In genomic region chr7:123555484-123555883, GRCh38 we compare ENCODE assay signal across 2 cellular contexts.
TF ChIP-seq lines count a peak whose summit lies in the region.

No MANE protein-coding gene starts in this region.

TF ChIP-seq in HepG2, 621 proteins besides CTCF, POLR2A, EP300 and RAD21:
- no peak for TF ChIP-seq ZNF709 (CRISPR knock-in tag; IDR thresholded peaks at IDR 0.05)
- TF ChIP-seq IRF1 (CRISPR knock-in tag; IDR thresholded peaks at IDR 0.05; ENCODE audit: low read depth) = no peak
- TF ChIP-seq MED8 (CRISPR knock-in tag; IDR thresholded peaks at IDR 0.05; ENCODE audit: insufficient replicate concordance) = no peak
- TF ChIP-seq ZNF503 (CRISPR knock-in tag; IDR thresholded peaks at IDR 0.05) = no peak
- TF ChIP-seq CBX5 (CRISPR knock-in tag; IDR thresholded peaks at IDR 0.05; ENCODE audit: borderline replicate concordance) = no peak
- TF ChIP-seq TBP (CRISPR knock-in tag; IDR thresholded peaks at IDR 0.05) = no peak
- peak; percentile 78; the same call in 1 of the 2 replicates for TF ChIP-seq ZNF3 (CRISPR knock-in tag; IDR thresholded peaks at IDR 0.05)

TF ChIP-seq in GM12878, 131 proteins besides CTCF, POLR2A, EP300 and RAD21:
- no peak for TF ChIP-seq SMAD1 (IDR thresholded peaks at IDR 0.05; ENCODE audit: low read depth, partially characterized antibody)
- no peak for TF ChIP-seq PML (IDR thresholded peaks at IDR 0.05; ENCODE audit: low read length)
- TF ChIP-seq ELK1 (IDR thresholded peaks at IDR 0.05; ENCODE audit: low read depth, low read length) = no peak
- no peak for TF ChIP-seq SMARCA5 (IDR thresholded peaks at IDR 0.05)
- no peak for TF ChIP-seq ASH2L (IDR thresholded peaks at IDR 0.05; ENCODE audit: borderline replicate concordance, low read depth)
- TF ChIP-seq MEF2B (IDR thresholded peaks at IDR 0.05; ENCODE audit: partially characterized antibody, poor library complexity, severe bottlenecking) = no peak
- no peak for TF ChIP-seq HDAC6 (IDR thresholded peaks at IDR 0.05; ENCODE audit: unreplicated experiment)
- no peak for TF ChIP-seq NRF1 (conservative IDR thresholded peaks at IDR 0.05; ENCODE audit: low read depth, low read length)
- no peak for TF ChIP-seq ESRRA (IDR thresholded peaks at IDR 0.05; ENCODE audit: low read length)
- TF ChIP-seq ZSCAN29 (IDR thresholded peaks at IDR 0.05) = no peak
- TF ChIP-seq MYB (IDR thresholded peaks at IDR 0.05; ENCODE audit: borderline replicate concordance, low read depth, low read length) = no peak
- no peak for TF ChIP-seq SIN3A (IDR thresholded peaks at IDR 0.05; ENCODE audit: low read depth, low read length)
- TF ChIP-seq PRDM15 (CRISPR knock-in tag; IDR thresholded peaks at IDR 0.05) = no peak
- no peak for TF ChIP-seq ATF3 (IDR thresholded peaks at IDR 0.05; ENCODE audit: borderline replicate concordance, extremely low read depth, low read depth, low read length)
